ENCODE assay signal across 8 cellular contexts in the genomic region with DNA sequence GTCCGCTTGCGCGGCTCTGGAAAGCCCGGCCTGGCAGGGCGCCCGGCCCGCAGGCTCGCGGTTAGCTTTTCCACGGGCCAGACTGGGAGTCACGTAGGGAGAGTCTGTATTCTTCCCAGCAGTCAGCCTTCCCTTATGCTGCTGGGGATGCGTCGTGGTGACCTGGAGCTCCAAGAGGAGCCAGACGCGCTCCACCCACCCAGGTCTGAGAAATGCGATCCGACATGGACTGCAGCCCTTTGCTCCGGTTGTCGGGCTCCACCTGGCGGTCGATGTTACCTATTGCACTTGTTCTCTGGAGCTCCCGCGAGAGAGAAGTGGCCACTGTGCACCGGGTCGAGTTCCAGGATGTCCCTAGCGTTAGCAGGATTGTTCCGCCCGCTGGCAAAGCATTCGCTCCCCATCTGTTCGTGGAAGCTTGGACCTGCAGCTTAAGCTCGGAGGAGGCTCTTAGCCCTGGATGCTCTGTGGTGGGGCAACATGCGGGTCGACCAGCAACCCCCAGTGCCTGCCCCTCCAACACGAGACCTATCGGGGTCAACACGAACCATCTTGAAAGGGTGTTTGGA.
DNase-seq lines count a peak whose midpoint lies in the region; ATAC-seq, FAIRE-seq and TF ChIP-seq lines count a peak whose summit lies in the region.
"Not testable (repeated sequence)": the region's sequence is repeated elsewhere in the genome, so short reads cannot be mapped to it uniquely, and the experiment has no call there.

No MANE protein-coding gene starts in this region.

- WGBS in thyroid gland, 2 donors, result 0% methylated on average over 7 of the region's 36 CpGs; no CpG with 5 or more reads in 1 of the 2 donors

- not testable (repeated sequence) for H3K4me3 ChIP-seq in astrocyte of the spinal cord (ENCODE audit: low read depth, low read length); thyroid gland (replicated peaks in 1 of 3)

- H3K36me3 Mint-ChIP-seq in T-cell, natural killer cell: not testable (repeated sequence)

- not testable (repeated sequence) for H3K27ac Mint-ChIP-seq in T-cell, natural killer cell

- H3K27me3 Mint-ChIP-seq in T-cell; natural killer cell (ENCODE audit: low read depth in 2 of 2): not testable (repeated sequence)

- not testable (repeated sequence) for H3K9me3 ChIP-seq in thyroid gland

- not testable (repeated sequence) for H3K27ac ChIP-seq in thyroid gland

- H3K36me3 ChIP-seq in thyroid gland, result not testable (repeated sequence)

- H3K4me1 ChIP-seq in thyroid gland, result not testable (repeated sequence)

- DNase-seq in GM12892 (ENCODE audit: insufficient read length); astrocyte of the spinal cord (ENCODE audit: low read depth, low spot score); natural killer cell: not testable (repeated sequence)
- DNase-seq in T-cell, result peak in 8 of 34 experiments; percentile 0 to 18 (median 2)
- peak; percentile 17 for DNase-seq in Right ventricle myocardium superior
- DNase-seq in thyroid gland, result peak; percentile 7 to 44

- FAIRE-seq in GM12892 (lab: Jason Lieb, UNC), result peak; percentile 90

- H3K9me3 Mint-ChIP-seq in T-cell, natural killer cell: not testable (repeated sequence)

- H3K4me1 Mint-ChIP-seq in T-cell, natural killer cell: not testable (repeated sequence)

- TF ChIP-seq POLR2A in GM12892 (IDR thresholded peaks at IDR 0.05; ENCODE audit: low read depth, low read length); thyroid gland (IDR thresholded peaks at IDR 0.05): not testable (repeated sequence)

- TF ChIP-seq CTCF in astrocyte of the spinal cord (IDR thresholded peaks at IDR 0.05; ENCODE audit: low read depth, low read length) (peak; percentile 30), thyroid gland (IDR thresholded peaks at IDR 0.05) (peak in 1 of 6 experiments; percentile 42)
- not testable (repeated sequence) for TF ChIP-seq CTCF in natural killer cell (IDR thresholded peaks at IDR 0.05)

- in situ Hi-C loops in astrocyte of the spinal cord (cut with HindIII; ENCODE audit: low sequenced_read_pairs), result not testable (repeated sequence)

- intact Hi-C loops in Right ventricle myocardium superior (cut with DNase I); natural killer cell (cut with micrococcal nuclease); thyroid gland (cut with DNase I): not testable (repeated sequence)

- peak; percentile 74 for ATAC-seq in GM21423 (IDR thresholded peaks at IDR 0.05; ENCODE audit: unreplicated experiment)
- peak; percentile 80 for ATAC-seq in HG03039 (IDR thresholded peaks at IDR 0.05; ENCODE audit: unreplicated experiment)
- peak; percentile 55 to 74 (median 70) for ATAC-seq in T-cell (replicated peaks in 1 of 4)
- not testable (repeated sequence) for ATAC-seq in Right ventricle myocardium superior (ENCODE audit: poor library complexity)
- peak; percentile 49 to 85 (median 64) for ATAC-seq in natural killer cell

- CTCF ChIA-PET in T-cell (lab: Charles Lee), result not testable (repeated sequence)

- H3K27me3 ChIP-seq in thyroid gland, result not testable (repeated sequence)

- H3K4me3 Mint-ChIP-seq in T-cell, natural killer cell: not testable (repeated sequence)

- POLR2A ChIA-PET in T-cell (lab: Charles Lee), result not testable (repeated sequence)
